In the genomic region with DNA sequence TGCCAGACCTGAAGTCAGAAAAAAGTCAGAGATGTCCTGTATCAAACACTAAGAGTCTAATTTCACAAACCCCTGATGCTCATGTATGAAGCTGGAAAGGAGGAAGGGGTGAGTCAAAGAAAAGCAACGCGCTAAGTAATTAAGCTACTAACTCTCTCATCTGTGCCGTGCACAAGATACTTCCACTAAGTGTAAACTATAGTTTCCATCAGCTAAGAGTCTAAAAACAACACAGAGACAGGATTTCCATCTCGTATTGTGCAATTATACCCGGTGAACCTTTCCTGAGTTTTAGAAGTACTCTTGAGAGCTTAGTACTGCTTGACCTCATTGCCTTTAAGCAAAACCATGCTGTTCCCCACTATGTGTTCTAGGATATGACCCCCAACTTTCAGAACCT, we compare ENCODE assay signal across 23 cellular contexts. TPM values are rescaled to one million over a fixed set of nuclear protein-coding genes. Genes with fewer than 3 reads are reported as not detected.
DNase-seq lines count a peak whose midpoint lies in the region; ATAC-seq and TF ChIP-seq lines count a peak whose summit lies in the region.
"Had no signal": no experiment of that assay in that cellular context is flagged by ENCODE, and none has a peak within 500 bp of the region (broad histone marks: within the 10 kb centered on the region; RNA-seq: fewer than 3 reads in every experiment).

No MANE protein-coding gene starts in this region.

- H3K27ac Mint-ChIP-seq in MCF 10A (ENCODE audit: low read depth, unreplicated experiment), result no peak overlapping the region
- peak overlapping the region; percentile 89 for H3K27ac Mint-ChIP-seq in activated T-helper 1 cell treated with anti-CD3 and anti-CD28 coated beads, Interleukin-12 subunit alpha, Interleukin-12 subunit beta, Interleukin-2, Interleukin-4 antibody, amounts not matched to agents 30 ng/mL and 10 ng/mL and 1 ng/mL, durations not matched to agents 14 hours and 24 hours and 36 hours
- H3K27ac Mint-ChIP-seq: activated B cell treated with CpG ODN at 0.5 μM for 24 hours had no signal

- TF ChIP-seq POLR2A in breast epithelium (IDR thresholded peaks at IDR 0.05) (no peak), stomach (IDR thresholded peaks at IDR 0.05) (no peak)

- WGBS in stomach, 5 donors, result 74 to 92% (median 86%) methylated on average over 5 of the region's 5 CpGs
- WGBS in right cardiac atrium, result 95% methylated on average over 5 of the region's 5 CpGs

- H3K27me3 Mint-ChIP-seq in MCF 10A (ENCODE audit: insufficient read depth, unreplicated experiment), result no peaks in the 10 kb centered on the region
- no peaks in the 10 kb centered on the region for H3K27me3 Mint-ChIP-seq in activated T-helper 1 cell treated with anti-CD3 and anti-CD28 coated beads, Interleukin-12 subunit alpha, Interleukin-12 subunit beta, Interleukin-2, Interleukin-4 antibody, amounts not matched to agents 30 ng/mL and 10 ng/mL and 1 ng/mL, durations not matched to agents 14 hours and 24 hours and 36 hours (ENCODE audit: insufficient read depth)
- H3K27me3 Mint-ChIP-seq: activated B cell treated with CpG ODN at 0.5 μM for 24 hours had no signal

- no peaks in the 10 kb centered on the region for H3K9me3 Mint-ChIP-seq in MCF 10A (ENCODE audit: unreplicated experiment)
- H3K9me3 Mint-ChIP-seq in activated T-helper 1 cell treated with anti-CD3 and anti-CD28 coated beads, Interleukin-12 subunit alpha, Interleukin-12 subunit beta, Interleukin-2, Interleukin-4 antibody, amounts not matched to agents 30 ng/mL and 10 ng/mL and 1 ng/mL, durations not matched to agents 14 hours and 24 hours and 36 hours, result no peaks in the 10 kb centered on the region
- H3K9me3 Mint-ChIP-seq: activated B cell treated with CpG ODN at 0.5 μM for 24 hours had no signal

- no peak for ATAC-seq in right cardiac atrium
- ATAC-seq in HG03378 (IDR thresholded peaks at IDR 0.05; ENCODE audit: unreplicated experiment), result no peak
- ATAC-seq: left lobe of liver, upper lobe of right lung had no signal

- no peak for TF ChIP-seq CTCF in breast epithelium (IDR thresholded peaks at IDR 0.05)
- TF ChIP-seq CTCF in MCF 10A (IDR thresholded peaks at IDR 0.05; ENCODE audit: unreplicated experiment), result no peak
- no peak for TF ChIP-seq CTCF in fibroblast of pulmonary artery (IDR thresholded peaks at IDR 0.05; ENCODE audit: low read length, missing control alignments)
- no peak for TF ChIP-seq CTCF in stomach (IDR thresholded peaks at IDR 0.05)

- no peak overlapping the region for H3K4me3 Mint-ChIP-seq in MCF 10A (ENCODE audit: unreplicated experiment)
- H3K4me3 Mint-ChIP-seq in activated T-helper 1 cell treated with anti-CD3 and anti-CD28 coated beads, Interleukin-12 subunit alpha, Interleukin-12 subunit beta, Interleukin-2, Interleukin-4 antibody, amounts not matched to agents 30 ng/mL and 10 ng/mL and 1 ng/mL, durations not matched to agents 14 hours and 24 hours and 36 hours, result peak overlapping the region; percentile 58
- H3K4me3 Mint-ChIP-seq: activated B cell treated with CpG ODN at 0.5 μM for 24 hours had no signal

- intact Hi-C loops in breast epithelium (cut with DNase I; ENCODE audit: low total_unique reads), result no loop called here
- intact Hi-C loops in MCF 10A (cut with micrococcal nuclease), result no loop called here
- intact Hi-C loops in activated T-helper 1 cell treated with anti-CD3 and anti-CD28 coated beads, Interleukin-12 subunit alpha, Interleukin-12 subunit beta, Interleukin-2, Interleukin-4 antibody, amounts not matched to agents 30 ng/mL and 10 ng/mL and 1 ng/mL, durations not matched to agents 14 hours and 24 hours and 36 hours (cut with micrococcal nuclease), result loop anchor here (1.0 to 2.0 kb wide), 2 partner anchors 19 to 21 kb away; a partner anchor contains a TSS
- intact Hi-C loops in stomach (cut with DNase I; ENCODE audit: low total_unique reads), result no loop called here
- intact Hi-C loops in right cardiac atrium (cut with DNase I), result no loop called here

- no peaks in the 10 kb centered on the region for H3K4me1 Mint-ChIP-seq in MCF 10A (ENCODE audit: insufficient read depth, unreplicated experiment)
- H3K4me1 Mint-ChIP-seq in activated T-helper 1 cell treated with anti-CD3 and anti-CD28 coated beads, Interleukin-12 subunit alpha, Interleukin-12 subunit beta, Interleukin-2, Interleukin-4 antibody, amounts not matched to agents 30 ng/mL and 10 ng/mL and 1 ng/mL, durations not matched to agents 14 hours and 24 hours and 36 hours (ENCODE audit: low read depth), result peaks cover 62% of the 10 kb centered on the region
- H3K4me1 Mint-ChIP-seq: activated B cell treated with CpG ODN at 0.5 μM for 24 hours had no signal

- H3K4me3 ChIP-seq in breast epithelium (no peak overlapping the region), fibroblast of pulmonary artery (replicated peaks; ENCODE audit: low read depth, low read length) (no peak overlapping the region), stomach (no peak overlapping the region), right cardiac atrium (ENCODE audit: low read length) (no peak overlapping the region)
- H3K4me3 ChIP-seq: PC-9, upper lobe of right lung had no signal

- no TSS peak for BruUV-seq in MCF 10A (replicated peaks; lab: Mats Ljungman, UMichigan)

- no peaks in the 10 kb centered on the region for H3K4me1 ChIP-seq in breast epithelium
- peaks cover 0 to 21% (median 0%) of the 10 kb centered on the region in 4 donors for H3K4me1 ChIP-seq in stomach
- no peaks in the 10 kb centered on the region for H3K4me1 ChIP-seq in right cardiac atrium (ENCODE audit: control insufficient read depth, insufficient read depth, low read length)
- H3K4me1 ChIP-seq: Caco-2, upper lobe of right lung had no signal

- no peak for DNase-seq in breast epithelium (ENCODE audit: low spot score in 2 of 2)
- DNase-seq in MCF 10A (ENCODE audit: unreplicated experiment), result no peak
- no peak for DNase-seq in activated T-helper 1 cell treated with anti-CD3 and anti-CD28 coated beads, Interleukin-12 subunit alpha, Interleukin-12 subunit beta, Interleukin-2, Interleukin-4 antibody, amounts not matched to agents 30 ng/mL and 10 ng/mL and 1 ng/mL, durations not matched to agents 14 hours and 24 hours and 36 hours (ENCODE audit: low spot score)
- DNase-seq in fibroblast of pulmonary artery (ENCODE audit: low read depth), result peak; percentile 31
- no peak for DNase-seq in stomach
- DNase-seq in NCI-H1105 (lab: John Stamatoyannopoulos, UW), result no peak
- DNase-seq in right cardiac atrium, result no peak
- DNase-seq: activated B cell treated with CpG ODN at 0.5 μM for 24 hours; aorta; Caco-2; cortex of kidney; Kasumi-1; NCI-H1694; NCI-H510A treated with DMSO at 0.1 percent for 48 hours; PC-9; stimulated activated CD4-positive, alpha-beta T cell treated with anti-CD3 and anti-CD28 coated beads, Interleukin-2, amount 100 ng/mL, for 48 hours; stimulated activated CD8-positive, alpha-beta memory T cell treated with anti-CD3 and anti-CD28 coated beads, Interleukin-4, amount 100 ng/mL, for 48 hours; upper lobe of right lung had no signal

- H3K27me3 ChIP-seq in breast epithelium (no peaks in the 10 kb centered on the region), stomach (no peaks in the 10 kb centered on the region), right cardiac atrium (ENCODE audit: control insufficient read depth, insufficient read depth) (no peaks in the 10 kb centered on the region)
- H3K27me3 ChIP-seq: upper lobe of right lung had no signal

- POLR2A ChIA-PET in MCF 10A (lab: Yijun Ruan, JAX), result interaction anchor here (0.8 to 1.0 kb wide), 2 partner anchors 12 to 22 kb away, joined by 3 to 5 read pairs; a partner anchor contains a TSS

- peak overlapping the region; percentile 16 to 50 for H3K27ac ChIP-seq in breast epithelium
- peak overlapping the region in 3 of 5 donors; percentile 41 to 71 (median 66) for H3K27ac ChIP-seq in stomach
- no peak overlapping the region for H3K27ac ChIP-seq in right cardiac atrium (ENCODE audit: low read length)
- H3K27ac ChIP-seq: HL-60, PC-9, upper lobe of right lung had no signal

- TF ChIP-seq EP300 in stomach (IDR thresholded peaks at IDR 0.05), result no peak

- CTCF ChIA-PET in MCF 10A (lab: Yijun Ruan, JAX), result no interaction called here

- H3K36me3 Mint-ChIP-seq in MCF 10A (ENCODE audit: insufficient read depth, unreplicated experiment), result peaks cover 88% of the 10 kb centered on the region
- H3K36me3 Mint-ChIP-seq in activated T-helper 1 cell treated with anti-CD3 and anti-CD28 coated beads, Interleukin-12 subunit alpha, Interleukin-12 subunit beta, Interleukin-2, Interleukin-4 antibody, amounts not matched to agents 30 ng/mL and 10 ng/mL and 1 ng/mL, durations not matched to agents 14 hours and 24 hours and 36 hours (ENCODE audit: low read depth), result peaks cover 81% of the 10 kb centered on the region

- peaks cover 3% of the 10 kb centered on the region for H3K36me3 ChIP-seq in breast epithelium
- H3K36me3 ChIP-seq in stomach, result peaks cover 42 to 100% (median 100%) of the 10 kb centered on the region in 4 donors

- H3K9me3 ChIP-seq in breast epithelium (no peaks in the 10 kb centered on the region), stomach (no peaks in the 10 kb centered on the region), right cardiac atrium (ENCODE audit: control insufficient read depth, low read length) (no peaks in the 10 kb centered on the region)
- H3K9me3 ChIP-seq: Caco-2, upper lobe of right lung had no signal

RNA-seq across cellular contexts. Expression of a gene that starts 19.0 kb away (rescaled TPM):
- 10 to 100 TPM in 2 of 3 donors, 1 to 10 TPM in 1; 4.6 to 29.4 (median 20.6) TPM for total RNA-seq in breast epithelium
- total RNA-seq in MCF 10A (2022), result not detected in 2 replicates
- total RNA-seq in activated T-helper 1 cell treated with anti-CD3 and anti-CD28 coated beads, Interleukin-12 subunit alpha, Interleukin-12 subunit beta, Interleukin-2, Interleukin-4 antibody, amounts not matched to agents 30 ng/mL and 10 ng/mL and 1 ng/mL, durations not matched to agents 14 hours and 24 hours and 36 hours, result not detected in 2 replicates
- 10 to 100 TPM in 2 of 5 donors, 1 to 10 TPM in 2, not detected in 1; 2.9 to 30.6 (median 15.2) TPM for total RNA-seq in stomach
- 10 to 100 TPM; 12.7 to 18.8 (median 15.4) TPM for polyA plus RNA-seq in stomach
- total RNA-seq in right cardiac atrium, result 1 to 10 TPM; 7.3 to 9.9 (median 8.7) TPM
- 7.7 TPM for polyA plus RNA-seq in right cardiac atrium
- total RNA-seq: activated B cell treated with CpG ODN at 0.5 μM for 24 hours, PC-9 had no signal

RNA-seq across cellular contexts. Expression of a gene that starts 20.0 kb away (rescaled TPM):
- total RNA-seq in breast epithelium (10 to 100 TPM; 36.8 to 71.8 (median 63.1) TPM), MCF 10A (2022) (103 and 133 TPM in 2 replicates), stomach (100 to 1,000 TPM in 2 of 5 donors, 10 to 100 TPM in 2, not detected in 1; 70.7 to 152 (median 99.1) TPM), right cardiac atrium (10 to 100 TPM; 22.2 to 33.5 (median 25.9) TPM)
- 108 and 113 TPM in 2 replicates for total RNA-seq in activated T-helper 1 cell treated with anti-CD3 and anti-CD28 coated beads, Interleukin-12 subunit alpha, Interleukin-12 subunit beta, Interleukin-2, Interleukin-4 antibody, amounts not matched to agents 30 ng/mL and 10 ng/mL and 1 ng/mL, durations not matched to agents 14 hours and 24 hours and 36 hours
- polyA plus RNA-seq in stomach (10 to 100 TPM; 42.6 to 82.7 (median 68.3) TPM), right cardiac atrium (33.5 TPM)

RNA-seq across cellular contexts. Expression of a gene that starts 21.6 kb away (rescaled TPM):
- total RNA-seq in breast epithelium, result 10 to 100 TPM; 11.4 to 22.7 (median 14.7) TPM
- total RNA-seq in MCF 10A (2022), result 26.4 and 32.0 TPM in 2 replicates
- total RNA-seq in activated T-helper 1 cell treated with anti-CD3 and anti-CD28 coated beads, Interleukin-12 subunit alpha, Interleukin-12 subunit beta, Interleukin-2, Interleukin-4 antibody, amounts not matched to agents 30 ng/mL and 10 ng/mL and 1 ng/mL, durations not matched to agents 14 hours and 24 hours and 36 hours, result 28.1 and 30.2 TPM in 2 replicates
- 100 to 1,000 TPM in 1 of 5 donors, 10 to 100 TPM in 4; 11.6 to 132 (median 22.0) TPM for total RNA-seq in stomach
- polyA plus RNA-seq in stomach, result 1 to 10 TPM; 3.6 to 5.3 (median 4.0) TPM
- total RNA-seq in right cardiac atrium, result 1 to 10 TPM; 7.9 to 9.9 (median 8.4) TPM
- 4.5 TPM for polyA plus RNA-seq in right cardiac atrium

RNA-seq across cellular contexts. Expression of a gene that starts 59.0 kb away (rescaled TPM):
- 10 to 100 TPM in 1 of 3 donors, 1 to 10 TPM in 2; 6.9 to 13.0 (median 8.9) TPM for total RNA-seq in breast epithelium
- not detected in 2 replicates for total RNA-seq in MCF 10A (2022)
- total RNA-seq in activated T-helper 1 cell treated with anti-CD3 and anti-CD28 coated beads, Interleukin-12 subunit alpha, Interleukin-12 subunit beta, Interleukin-2, Interleukin-4 antibody, amounts not matched to agents 30 ng/mL and 10 ng/mL and 1 ng/mL, durations not matched to agents 14 hours and 24 hours and 36 hours, result not detected in 2 replicates
- total RNA-seq in stomach, result 1 to 10 TPM in 3 of 5 donors, under 1 TPM in 2; 0.87 to 5.8 (median 1.8) TPM
- polyA plus RNA-seq in stomach, result 1 to 10 TPM in 2 of 3 donors, under 1 TPM in 1; 0.50 to 1.7 (median 1.2) TPM
- total RNA-seq in right cardiac atrium, result under 1 TPM in 3 of 4 donors, not detected in 1; 0.15 to 0.50 (median 0.26) TPM
- not detected for polyA plus RNA-seq in right cardiac atrium
- total RNA-seq: activated B cell treated with CpG ODN at 0.5 μM for 24 hours, Caco-2, left lobe of liver, myocyte, PC-9, renal cortical epithelial cell had no signal
